ENCODE assay signal across 15 cellular contexts in genomic region chr2:106972782-106973181, GRCh38.
DNase-seq lines count a peak whose midpoint lies in the region; ATAC-seq and TF ChIP-seq lines count a peak whose summit lies in the region.
"Had no signal": no experiment of that assay in that cellular context is flagged by ENCODE, and none has a peak within 500 bp of the region (broad histone marks: within the 10 kb centered on the region; RNA-seq: fewer than 3 reads in every experiment).

No MANE protein-coding gene starts in this region.

- H3K9me3 ChIP-seq in mammary epithelial cell (replicated peaks; ENCODE audit: insufficient read depth, low read length), result peaks cover 12% of the 10 kb centered on the region
- H3K9me3 ChIP-seq: BLaER1 treated with 17β-estradiol and CSF1 and Interleukin-3, amounts not matched to agents 10 nM and 100 nM; Peyer's patch had no signal

- no peak for TF ChIP-seq CTCF in HFFc6 (IDR thresholded peaks at IDR 0.05)
- TF ChIP-seq CTCF in astrocyte of the cerebellum (IDR thresholded peaks at IDR 0.05; ENCODE audit: low read depth, low read length, missing control alignments), result no peak
- no peak for TF ChIP-seq CTCF in mammary epithelial cell (conservative IDR thresholded peaks at IDR 0.05 in 1 of 2, IDR thresholded peaks at IDR 0.05 in 1 of 2; ENCODE audit: extremely low read depth in 1 of 2, insufficient read depth in 1 of 2, low read depth in 1 of 2, low read length in 2 of 2)

- H3K27me3 Mint-ChIP-seq in HFFc6 (ENCODE audit: insufficient read depth), result peaks cover 2% of the 10 kb centered on the region
- peaks cover 2% of the 10 kb centered on the region for H3K27me3 Mint-ChIP-seq in activated CD4-positive, alpha-beta T cell treated with anti-CD3 and anti-CD28 coated beads for 36 hours

- no peak overlapping the region for H3K4me2 ChIP-seq in mammary epithelial cell (ENCODE audit: insufficient read depth, low read depth, low read length)
- H3K4me2 ChIP-seq: BLaER1 treated with 17β-estradiol and CSF1 and Interleukin-3, amounts not matched to agents 10 nM and 100 nM had no signal

- H3K4me3 Mint-ChIP-seq in HFFc6, result no peak overlapping the region
- H3K4me3 Mint-ChIP-seq in activated CD4-positive, alpha-beta T cell treated with anti-CD3 and anti-CD28 coated beads for 36 hours, result no peak overlapping the region

- H3K4me1 Mint-ChIP-seq in HFFc6 (ENCODE audit: low read depth), result peaks cover 53% of the 10 kb centered on the region
- H3K4me1 Mint-ChIP-seq in activated CD4-positive, alpha-beta T cell treated with anti-CD3 and anti-CD28 coated beads for 36 hours, result no peaks in the 10 kb centered on the region

- no peak overlapping the region for H2AFZ ChIP-seq in mammary epithelial cell (ENCODE audit: low read depth, low read length)

- no peak for ATAC-seq in activated CD4-positive, alpha-beta T cell treated with anti-CD3 and anti-CD28 coated beads for 36 hours
- ATAC-seq: HCT116 had no signal

- H3K27ac ChIP-seq in mammary epithelial cell (ENCODE audit: insufficient read depth, low read depth, low read length), result no peak overlapping the region
- H3K27ac ChIP-seq: BLaER1 treated with 17β-estradiol and CSF1 and Interleukin-3, amounts not matched to agents 10 nM and 100 nM; HL-60; Peyer's patch had no signal

- in situ Hi-C loops in astrocyte of the cerebellum (cut with HindIII; ENCODE audit: low sequenced_read_pairs) (no loop called here), mammary epithelial cell (cut with MboI; ENCODE audit: low sequenced_read_pairs in 2 of 2) (no loop called here)

- DNase-seq in HFFc6, result peak; percentile 52
- peak; percentile 40 for DNase-seq in astrocyte of the cerebellum (ENCODE audit: low read depth)
- DNase-seq in iris pigment epithelial cell (ENCODE audit: low read depth), result peak; percentile 46
- DNase-seq in stimulated activated CD4-positive, alpha-beta T cell treated with anti-CD3 and anti-CD28 coated beads, Interleukin-4, amount 100 ng/mL, for 4 hours, result no peak
- DNase-seq in mammary epithelial cell, result no peak
- no peak for DNase-seq in stimulated activated CD8-positive, alpha-beta memory T cell treated with anti-CD3 and anti-CD28 coated beads, Interleukin-4, amount 100 ng/mL, for 48 hours
- no peak for DNase-seq in activated CD4-positive, alpha-beta T cell treated with anti-CD3 and anti-CD28 coated beads for 36 hours
- DNase-seq: NCI-H1436, NCI-H2029 treated with DMSO at 0.1 percent for 48 hours, NCI-H510A treated with DMSO at 0.1 percent for 48 hours, Peyer's patch, SIG-M5 had no signal

- dilution Hi-C loops in mammary epithelial cell (cut with HindIII; ENCODE audit: low sequenced_read_pairs), result no loop called here

- H3K4me1 ChIP-seq in mammary epithelial cell (ENCODE audit: insufficient read depth, low read length), result no peaks in the 10 kb centered on the region
- H3K4me1 ChIP-seq: Peyer's patch had no signal

- H3K27me3 ChIP-seq in mammary epithelial cell (ENCODE audit: insufficient read depth, low read length), result no peaks in the 10 kb centered on the region
- H3K27me3 ChIP-seq: BLaER1 treated with 17β-estradiol and CSF1 and Interleukin-3, amounts not matched to agents 10 nM and 100 nM; Peyer's patch had no signal

- intact Hi-C loops in mammary epithelial cell (cut with micrococcal nuclease), result no loop called here
- intact Hi-C loops in activated CD4-positive, alpha-beta T cell treated with anti-CD3 and anti-CD28 coated beads for 36 hours (cut with DNase I, micrococcal nuclease), result no loop called here

- H3K79me2 ChIP-seq in mammary epithelial cell (ENCODE audit: insufficient read depth, low read length), result no peaks in the 10 kb centered on the region

- no TSS peak for BruUV-seq in mammary epithelial cell (replicated peaks; lab: Mats Ljungman, UMichigan)

- H3K36me3 ChIP-seq in mammary epithelial cell (ENCODE audit: insufficient read depth, low read length), result no peaks in the 10 kb centered on the region
- H3K36me3 ChIP-seq: BLaER1 treated with 17β-estradiol and CSF1 and Interleukin-3, amounts not matched to agents 10 nM and 100 nM; Peyer's patch had no signal

- no peaks in the 10 kb centered on the region for H3K9me3 Mint-ChIP-seq in HFFc6
- H3K9me3 Mint-ChIP-seq in activated CD4-positive, alpha-beta T cell treated with anti-CD3 and anti-CD28 coated beads for 36 hours (ENCODE audit: low read depth), result peaks cover 4% of the 10 kb centered on the region

- no peak overlapping the region for H3K9ac ChIP-seq in mammary epithelial cell (ENCODE audit: insufficient read depth, low read length)
- H3K9ac ChIP-seq: BLaER1 treated with 17β-estradiol and CSF1 and Interleukin-3, amounts not matched to agents 10 nM and 100 nM had no signal

- POLR2A ChIA-PET in activated CD4-positive, alpha-beta T cell treated with anti-CD3 and anti-CD28 coated beads for 36 hours (lab: Charles Lee), result no interaction called here

- CTCF ChIA-PET in mammary epithelial cell (lab: Charles Lee; ENCODE audit: low non-redundant PET), result no interaction called here
- CTCF ChIA-PET in activated CD4-positive, alpha-beta T cell treated with anti-CD3 and anti-CD28 coated beads for 36 hours (lab: Charles Lee), result no interaction called here

- H3K4me3 ChIP-seq in astrocyte of the cerebellum (ENCODE audit: low read depth, low read length) (no peak overlapping the region), mammary epithelial cell (replicated peaks in 1 of 3; ENCODE audit: insufficient read depth in 1 of 3, low read depth in 2 of 3, low read length in 3 of 3) (no peak overlapping the region)
- H3K4me3 ChIP-seq: BLaER1 treated with 17β-estradiol and CSF1 and Interleukin-3, amounts not matched to agents 10 nM and 100 nM; Peyer's patch had no signal

- 28% methylated on average over 2 of the region's 2 CpGs for WGBS in mammary epithelial cell (ENCODE audit: low coverage, missing lambda C conversion rate)

- no peaks in the 10 kb centered on the region for H3K36me3 Mint-ChIP-seq in HFFc6 (ENCODE audit: low read depth)
- no peaks in the 10 kb centered on the region for H3K36me3 Mint-ChIP-seq in activated CD4-positive, alpha-beta T cell treated with anti-CD3 and anti-CD28 coated beads for 36 hours (ENCODE audit: low read depth)

- H3K27ac Mint-ChIP-seq in HFFc6, result no peak overlapping the region; the same call in 1 of the 2 replicates
- H3K27ac Mint-ChIP-seq in activated CD4-positive, alpha-beta T cell treated with anti-CD3 and anti-CD28 coated beads for 36 hours, result no peak overlapping the region

- no peaks in the 10 kb centered on the region for H4K20me1 ChIP-seq in mammary epithelial cell (ENCODE audit: insufficient read depth, low read length)
- H4K20me1 ChIP-seq: BLaER1 treated with 17β-estradiol and CSF1 and Interleukin-3, amounts not matched to agents 10 nM and 100 nM had no signal

Comparison
In these comparisons a context has a peak if more than half of its experiments do, and no peak if none do; other contexts are left out.
1. DNase-seq: peak in HFFc6 (single experiment), astrocyte of the cerebellum (single experiment) and iris pigment epithelial cell (single experiment); none in stimulated activated CD4-positive, alpha-beta T cell treated with anti-CD3 and anti-CD28 coated beads, Interleukin-4, amount 100 ng/mL, for 4 hours (0 of 2), mammary epithelial cell (single experiment), stimulated activated CD8-positive, alpha-beta memory T cell treated with anti-CD3 and anti-CD28 coated beads, Interleukin-4, amount 100 ng/mL, for 48 hours (single experiment) and activated CD4-positive, alpha-beta T cell treated with anti-CD3 and anti-CD28 coated beads for 36 hours (single experiment).